11 cellular contexts compared by ENCODE assay signal in genomic region chr6:34658605-34659218, GRCh38. TPM values are rescaled to one million over a fixed set of nuclear protein-coding genes. Genes with fewer than 3 reads are reported as not detected.
A peak's percentile ranks its signal among the peaks of the same experiment; 100 is the strongest.
DNase-seq lines count a peak whose midpoint lies in the region; ATAC-seq, FAIRE-seq and TF ChIP-seq lines count a peak whose summit lies in the region.
"Had no signal": no experiment of that assay in that cellular context is flagged by ENCODE, and none has a peak within 500 bp of the region (broad histone marks: within the 10 kb centered on the region; RNA-seq: fewer than 3 reads in every experiment).

No MANE protein-coding gene starts in this region.

- no peak for TF ChIP-seq CTCF in KMS-11 (conservative IDR thresholded peaks at IDR 0.05; ENCODE audit: low read depth, low read length)
- TF ChIP-seq CTCF in astrocyte (IDR thresholded peaks at IDR 0.05; ENCODE audit: insufficient read depth, low read depth, low read length) = no peak
- TF ChIP-seq CTCF in progenitor cell of endocrine pancreas (IDR thresholded peaks at IDR 0.05; ENCODE audit: unreplicated experiment) = no peak

- DNase-seq in NCI-H1105 treated with DMSO at 0.1 percent for 48 hours (lab: John Stamatoyannopoulos, UW) = peak; percentile 7
- no peak for DNase-seq in NCI-H1105 (lab: John Stamatoyannopoulos, UW)
- no peak for DNase-seq in astrocyte (ENCODE audit: low read depth)
- no peak for DNase-seq in progenitor cell of endocrine pancreas (ENCODE audit: low spot score, unreplicated experiment)
- no peak for DNase-seq in SIG-M5 (lab: John Stamatoyannopoulos, UW)
- no peak for DNase-seq in activated T-cell treated with anti-CD3 and anti-CD28 coated beads for 4 hours
- DNase-seq: aorta, foreskin melanocyte, NCI-H2171 had no signal

- no peak for FAIRE-seq in astrocyte (lab: Jason Lieb, UNC)

- peak overlapping the region; percentile 95 for H3K4me2 ChIP-seq in KMS-11
- H3K4me2 ChIP-seq in astrocyte (ENCODE audit: low read length) = no peak overlapping the region

- no peaks in the 10 kb centered on the region for H3K27me3 ChIP-seq in KMS-11 (ENCODE audit: insufficient read depth, low read depth)
- H3K27me3 ChIP-seq in astrocyte (ENCODE audit: insufficient read depth, low read length) = no peaks in the 10 kb centered on the region

- peak overlapping the region; percentile 53 for H3K27ac Mint-ChIP-seq in astrocyte (ENCODE audit: unreplicated experiment)
- peak overlapping the region; percentile 59 for H3K27ac Mint-ChIP-seq in progenitor cell of endocrine pancreas

- no peaks in the 10 kb centered on the region for H3K27me3 Mint-ChIP-seq in astrocyte (ENCODE audit: low read depth, unreplicated experiment)
- no peaks in the 10 kb centered on the region for H3K27me3 Mint-ChIP-seq in progenitor cell of endocrine pancreas

- peaks cover 61% of the 10 kb centered on the region for H3K79me2 ChIP-seq in KMS-11 (ENCODE audit: insufficient read depth, low read depth)
- peaks cover 76% of the 10 kb centered on the region for H3K79me2 ChIP-seq in astrocyte (ENCODE audit: insufficient read depth, low read length)

- no peaks in the 10 kb centered on the region for H3K9me3 Mint-ChIP-seq in astrocyte (ENCODE audit: unreplicated experiment)
- H3K9me3 Mint-ChIP-seq in progenitor cell of endocrine pancreas (ENCODE audit: low read depth) = no peaks in the 10 kb centered on the region

- H3K9me3 ChIP-seq in astrocyte (ENCODE audit: insufficient read depth, low read depth, low read length) = no peaks in the 10 kb centered on the region

- H4K20me1 ChIP-seq in KMS-11 (ENCODE audit: insufficient read depth) = no peaks in the 10 kb centered on the region
- H4K20me1 ChIP-seq in astrocyte (ENCODE audit: insufficient read depth, low read length) = no peaks in the 10 kb centered on the region

- H3K4me3 Mint-ChIP-seq in astrocyte (ENCODE audit: unreplicated experiment) = no peak overlapping the region
- H3K4me3 Mint-ChIP-seq in progenitor cell of endocrine pancreas (ENCODE audit: low read depth) = no peak overlapping the region

- H3K36me3 Mint-ChIP-seq in astrocyte (ENCODE audit: low read depth, unreplicated experiment) (peaks cover 2% of the 10 kb centered on the region), progenitor cell of endocrine pancreas (ENCODE audit: insufficient read depth) (peaks cover 5% of the 10 kb centered on the region)

- H3K9ac ChIP-seq in KMS-11 (peak overlapping the region; percentile 93; the same call in 1 of the 2 replicates), astrocyte (ENCODE audit: low read length) (no peak overlapping the region)

- peak overlapping the region; percentile 100 for H3K27ac ChIP-seq in KMS-11
- no peak overlapping the region for H3K27ac ChIP-seq in astrocyte (ENCODE audit: low read depth, low read length)

- H3K4me1 ChIP-seq in KMS-11 (ENCODE audit: low read depth, poor library complexity, severe bottlenecking) = peaks cover 89% of the 10 kb centered on the region
- H3K4me1 ChIP-seq in astrocyte (ENCODE audit: insufficient read depth, low read length) = peaks cover 21% of the 10 kb centered on the region

- ATAC-seq in HG02678 (IDR thresholded peaks at IDR 0.05; ENCODE audit: unreplicated experiment) = no peak

- H3K4me3 ChIP-seq in KMS-11 (IDR thresholded peaks at IDR 0.05; ENCODE audit: insufficient read depth, low read depth, low read length) (no peak overlapping the region), astrocyte (ENCODE audit: insufficient read depth, low read depth, low read length) (no peak overlapping the region)

- H2AFZ ChIP-seq in KMS-11 (ENCODE audit: low read depth) (no peak overlapping the region), astrocyte (ENCODE audit: low read depth, low read length) (no peak overlapping the region)

- H3K4me1 Mint-ChIP-seq in astrocyte (ENCODE audit: low read depth, unreplicated experiment) = peaks cover 26% of the 10 kb centered on the region
- H3K4me1 Mint-ChIP-seq in progenitor cell of endocrine pancreas (ENCODE audit: low read depth) = peaks cover 29% of the 10 kb centered on the region

- H3K36me3 ChIP-seq in KMS-11 (ENCODE audit: insufficient read depth) (no peaks in the 10 kb centered on the region), astrocyte (ENCODE audit: insufficient read depth, low read length) (no peaks in the 10 kb centered on the region)

RNA-seq across cellular contexts. Expression of gene ILRUN, which starts 37.9 kb away (rescaled TPM):
- total RNA-seq in astrocyte (56.0 and 63.3 TPM in 2 replicates), progenitor cell of endocrine pancreas (55.2 and 56.3 TPM in 2 replicates)
